Comparison of ENCODE assay signal across 1 cellular context in the genomic region with DNA sequence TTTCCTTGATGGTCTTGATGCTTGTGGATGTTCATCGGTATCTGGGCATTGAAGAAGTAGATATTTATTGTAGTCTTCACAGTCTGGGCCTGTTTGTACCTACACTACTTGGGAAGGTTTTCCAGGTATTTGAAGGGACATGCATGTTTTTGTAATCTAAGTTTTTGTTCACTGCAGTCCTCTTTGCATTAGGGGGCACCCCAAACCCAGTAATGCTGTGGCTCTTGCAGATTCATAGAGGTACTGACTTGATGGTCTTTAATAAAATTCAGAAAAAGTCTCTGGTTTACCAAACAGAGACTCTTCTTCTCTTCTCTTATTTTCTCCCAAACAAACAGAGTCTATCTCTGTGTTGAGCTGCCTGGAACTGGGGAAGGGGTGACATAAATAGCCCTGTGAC.
TF ChIP-seq lines count a peak whose summit lies in the region.

No MANE protein-coding gene starts in this region.

TF ChIP-seq in GM12878, 131 proteins besides CTCF, POLR2A, EP300 and RAD21 (continued from another document):
- TF ChIP-seq NFIC (IDR thresholded peaks at IDR 0.05; ENCODE audit: low read depth, low read length) (no peak), ZBED1 (IDR thresholded peaks at IDR 0.05; ENCODE audit: borderline replicate concordance) (no peak), KLF5 (IDR thresholded peaks at IDR 0.05; ENCODE audit: partially characterized antibody) (no peak), RBBP5 (conservative IDR thresholded peaks at IDR 0.05) (no peak), HDGF (IDR thresholded peaks at IDR 0.05) (no peak), CBX5 (IDR thresholded peaks at IDR 0.05; ENCODE audit: low read depth) (no peak), JUND (IDR thresholded peaks at IDR 0.05; ENCODE audit: low read depth, low read length) (no peak), YBX1 (IDR thresholded peaks at IDR 0.05) (no peak), ZNF274 (IDR thresholded peaks at IDR 0.05; ENCODE audit: insufficient read depth, insufficient read length) (no peak), RCOR1 (conservative IDR thresholded peaks at IDR 0.05; ENCODE audit: low read depth, low read length) (no peak), STAT3 (IDR thresholded peaks at IDR 0.05; ENCODE audit: low read depth, low read length) (no peak), PAX8 (IDR thresholded peaks at IDR 0.05) (no peak)
- TF ChIP-seq, protein P1, sequence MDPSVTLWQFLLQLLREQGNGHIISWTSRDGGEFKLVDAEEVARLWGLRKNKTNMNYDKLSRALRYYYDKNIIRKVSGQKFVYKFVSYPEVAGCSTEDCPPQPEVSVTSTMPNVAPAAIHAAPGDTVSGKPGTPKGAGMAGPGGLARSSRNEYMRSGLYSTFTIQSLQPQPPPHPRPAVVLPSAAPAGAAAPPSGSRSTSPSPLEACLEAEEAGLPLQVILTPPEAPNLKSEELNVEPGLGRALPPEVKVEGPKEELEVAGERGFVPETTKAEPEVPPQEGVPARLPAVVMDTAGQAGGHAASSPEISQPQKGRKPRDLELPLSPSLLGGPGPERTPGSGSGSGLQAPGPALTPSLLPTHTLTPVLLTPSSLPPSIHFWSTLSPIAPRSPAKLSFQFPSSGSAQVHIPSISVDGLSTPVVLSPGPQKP (IDR thresholded peaks at IDR 0.05; ENCODE audit: low read depth, low read length) = no peak
- TF ChIP-seq, protein P2, sequence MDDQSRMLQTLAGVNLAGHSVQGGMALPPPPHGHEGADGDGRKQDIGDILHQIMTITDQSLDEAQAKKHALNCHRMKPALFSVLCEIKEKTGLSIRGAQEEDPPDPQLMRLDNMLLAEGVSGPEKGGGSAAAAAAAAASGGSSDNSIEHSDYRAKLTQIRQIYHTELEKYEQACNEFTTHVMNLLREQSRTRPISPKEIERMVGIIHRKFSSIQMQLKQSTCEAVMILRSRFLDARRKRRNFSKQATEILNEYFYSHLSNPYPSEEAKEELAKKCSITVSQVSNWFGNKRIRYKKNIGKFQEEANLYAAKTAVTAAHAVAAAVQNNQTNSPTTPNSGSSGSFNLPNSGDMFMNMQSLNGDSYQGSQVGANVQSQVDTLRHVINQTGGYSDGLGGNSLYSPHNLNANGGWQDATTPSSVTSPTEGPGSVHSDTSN (IDR thresholded peaks at IDR 0.05; ENCODE audit: insufficient replicate concordance, low read depth, low read length) = no peak
- TF ChIP-seq, protein P3, sequence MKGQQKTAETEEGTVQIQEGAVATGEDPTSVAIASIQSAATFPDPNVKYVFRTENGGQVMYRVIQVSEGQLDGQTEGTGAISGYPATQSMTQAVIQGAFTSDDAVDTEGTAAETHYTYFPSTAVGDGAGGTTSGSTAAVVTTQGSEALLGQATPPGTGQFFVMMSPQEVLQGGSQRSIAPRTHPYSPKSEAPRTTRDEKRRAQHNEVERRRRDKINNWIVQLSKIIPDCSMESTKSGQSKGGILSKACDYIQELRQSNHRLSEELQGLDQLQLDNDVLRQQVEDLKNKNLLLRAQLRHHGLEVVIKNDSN (IDR thresholded peaks at IDR 0.05; ENCODE audit: borderline replicate concordance, extremely low read length, insufficient read depth, low read depth, low read length) = no peak
- TF ChIP-seq, protein P4, sequence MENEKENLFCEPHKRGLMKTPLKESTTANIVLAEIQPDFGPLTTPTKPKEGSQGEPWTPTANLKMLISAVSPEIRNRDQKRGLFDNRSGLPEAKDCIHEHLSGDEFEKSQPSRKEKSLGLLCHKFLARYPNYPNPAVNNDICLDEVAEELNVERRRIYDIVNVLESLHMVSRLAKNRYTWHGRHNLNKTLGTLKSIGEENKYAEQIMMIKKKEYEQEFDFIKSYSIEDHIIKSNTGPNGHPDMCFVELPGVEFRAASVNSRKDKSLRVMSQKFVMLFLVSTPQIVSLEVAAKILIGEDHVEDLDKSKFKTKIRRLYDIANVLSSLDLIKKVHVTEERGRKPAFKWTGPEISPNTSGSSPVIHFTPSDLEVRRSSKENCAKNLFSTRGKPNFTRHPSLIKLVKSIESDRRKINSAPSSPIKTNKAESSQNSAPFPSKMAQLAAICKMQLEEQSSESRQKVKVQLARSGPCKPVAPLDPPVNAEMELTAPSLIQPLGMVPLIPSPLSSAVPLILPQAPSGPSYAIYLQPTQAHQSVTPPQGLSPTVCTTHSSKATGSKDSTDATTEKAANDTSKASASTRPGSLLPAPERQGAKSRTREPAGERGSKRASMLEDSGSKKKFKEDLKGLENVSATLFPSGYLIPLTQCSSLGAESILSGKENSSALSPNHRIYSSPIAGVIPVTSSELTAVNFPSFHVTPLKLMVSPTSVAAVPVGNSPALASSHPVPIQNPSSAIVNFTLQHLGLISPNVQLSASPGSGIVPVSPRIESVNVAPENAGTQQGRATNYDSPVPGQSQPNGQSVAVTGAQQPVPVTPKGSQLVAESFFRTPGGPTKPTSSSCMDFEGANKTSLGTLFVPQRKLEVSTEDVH (IDR thresholded peaks at IDR 0.05; ENCODE audit: low read depth, partially characterized antibody) = no peak
- TF ChIP-seq, protein P5, sequence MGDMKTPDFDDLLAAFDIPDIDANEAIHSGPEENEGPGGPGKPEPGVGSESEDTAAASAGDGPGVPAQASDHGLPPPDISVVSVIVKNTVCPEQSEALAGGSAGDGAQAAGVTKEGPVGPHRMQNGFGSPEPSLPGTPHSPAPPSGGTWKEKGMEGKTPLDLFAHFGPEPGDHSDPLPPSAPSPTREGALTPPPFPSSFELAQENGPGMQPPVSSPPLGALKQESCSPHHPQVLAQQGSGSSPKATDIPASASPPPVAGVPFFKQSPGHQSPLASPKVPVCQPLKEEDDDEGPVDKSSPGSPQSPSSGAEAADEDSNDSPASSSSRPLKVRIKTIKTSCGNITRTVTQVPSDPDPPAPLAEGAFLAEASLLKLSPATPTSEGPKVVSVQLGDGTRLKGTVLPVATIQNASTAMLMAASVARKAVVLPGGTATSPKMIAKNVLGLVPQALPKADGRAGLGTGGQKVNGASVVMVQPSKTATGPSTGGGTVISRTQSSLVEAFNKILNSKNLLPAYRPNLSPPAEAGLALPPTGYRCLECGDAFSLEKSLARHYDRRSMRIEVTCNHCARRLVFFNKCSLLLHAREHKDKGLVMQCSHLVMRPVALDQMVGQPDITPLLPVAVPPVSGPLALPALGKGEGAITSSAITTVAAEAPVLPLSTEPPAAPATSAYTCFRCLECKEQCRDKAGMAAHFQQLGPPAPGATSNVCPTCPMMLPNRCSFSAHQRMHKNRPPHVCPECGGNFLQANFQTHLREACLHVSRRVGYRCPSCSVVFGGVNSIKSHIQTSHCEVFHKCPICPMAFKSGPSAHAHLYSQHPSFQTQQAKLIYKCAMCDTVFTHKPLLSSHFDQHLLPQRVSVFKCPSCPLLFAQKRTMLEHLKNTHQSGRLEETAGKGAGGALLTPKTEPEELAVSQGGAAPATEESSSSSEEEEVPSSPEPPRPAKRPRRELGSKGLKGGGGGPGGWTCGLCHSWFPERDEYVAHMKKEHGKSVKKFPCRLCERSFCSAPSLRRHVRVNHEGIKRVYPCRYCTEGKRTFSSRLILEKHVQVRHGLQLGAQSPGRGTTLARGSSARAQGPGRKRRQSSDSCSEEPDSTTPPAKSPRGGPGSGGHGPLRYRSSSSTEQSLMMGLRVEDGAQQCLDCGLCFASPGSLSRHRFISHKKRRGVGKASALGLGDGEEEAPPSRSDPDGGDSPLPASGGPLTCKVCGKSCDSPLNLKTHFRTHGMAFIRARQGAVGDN (IDR thresholded peaks at IDR 0.05) = no peak
- TF ChIP-seq, protein P6, sequence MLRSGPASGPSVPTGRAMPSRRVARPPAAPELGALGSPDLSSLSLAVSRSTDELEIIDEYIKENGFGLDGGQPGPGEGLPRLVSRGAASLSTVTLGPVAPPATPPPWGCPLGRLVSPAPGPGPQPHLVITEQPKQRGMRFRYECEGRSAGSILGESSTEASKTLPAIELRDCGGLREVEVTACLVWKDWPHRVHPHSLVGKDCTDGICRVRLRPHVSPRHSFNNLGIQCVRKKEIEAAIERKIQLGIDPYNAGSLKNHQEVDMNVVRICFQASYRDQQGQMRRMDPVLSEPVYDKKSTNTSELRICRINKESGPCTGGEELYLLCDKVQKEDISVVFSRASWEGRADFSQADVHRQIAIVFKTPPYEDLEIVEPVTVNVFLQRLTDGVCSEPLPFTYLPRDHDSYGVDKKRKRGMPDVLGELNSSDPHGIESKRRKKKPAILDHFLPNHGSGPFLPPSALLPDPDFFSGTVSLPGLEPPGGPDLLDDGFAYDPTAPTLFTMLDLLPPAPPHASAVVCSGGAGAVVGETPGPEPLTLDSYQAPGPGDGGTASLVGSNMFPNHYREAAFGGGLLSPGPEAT (IDR thresholded peaks at IDR 0.05; ENCODE audit: low read depth) = no peak
